In the genomic region with DNA sequence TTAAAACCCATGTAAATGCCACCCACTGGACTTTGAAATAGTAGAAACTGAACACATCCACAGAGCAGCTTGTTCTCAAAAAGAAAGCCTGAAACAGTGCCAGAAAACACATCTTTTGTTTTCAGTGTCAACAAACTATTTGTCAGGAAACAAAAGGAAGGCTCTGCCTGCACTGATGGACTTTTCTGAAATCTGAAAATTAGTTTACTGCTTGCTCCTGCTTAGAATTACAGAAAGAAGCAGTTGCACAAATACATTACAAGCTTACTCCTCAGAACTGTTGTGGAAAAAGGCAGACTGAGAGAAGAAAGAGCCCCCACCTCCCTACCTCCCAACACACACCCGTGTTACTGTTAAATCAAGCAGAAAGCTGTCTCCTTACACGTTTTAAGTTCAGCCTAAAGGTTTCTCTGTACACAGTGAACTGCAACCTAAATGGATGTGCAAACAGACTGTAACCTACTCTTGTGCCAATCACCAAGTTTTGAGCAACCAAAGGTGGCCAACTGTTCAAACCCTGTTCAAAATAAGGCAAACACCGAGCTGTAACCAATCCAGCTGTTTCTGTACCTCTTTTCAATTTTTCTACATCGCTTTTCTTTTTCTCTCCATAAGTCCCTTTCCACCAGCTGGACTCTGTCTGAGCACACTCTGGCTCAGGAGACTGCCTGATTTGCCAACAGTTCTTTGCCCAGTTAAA, we compare ENCODE assay signal across 12 cellular contexts. TPM values are rescaled to one million over a fixed set of nuclear protein-coding genes. Genes with fewer than 3 reads are reported as not detected.
DNase-seq lines count a peak whose midpoint lies in the region; ATAC-seq and TF ChIP-seq lines count a peak whose summit lies in the region.
"Had no signal": no experiment of that assay in that cellular context is flagged by ENCODE, and none has a peak within 500 bp of the region (broad histone marks: within the 10 kb centered on the region; RNA-seq: fewer than 3 reads in every experiment).

No MANE protein-coding gene starts in this region.

- H3K27ac Mint-ChIP-seq in endothelial cell (ENCODE audit: unreplicated experiment) = no peak overlapping the region

- no peaks in the 10 kb centered on the region for H3K4me1 Mint-ChIP-seq in endothelial cell (ENCODE audit: unreplicated experiment)
- H3K4me1 Mint-ChIP-seq: CD8-positive, alpha-beta memory T cell had no signal

- no peaks in the 10 kb centered on the region for H3K9me3 Mint-ChIP-seq in endothelial cell (ENCODE audit: unreplicated experiment)
- H3K9me3 Mint-ChIP-seq: CD8-positive, alpha-beta memory T cell had no signal

- TF ChIP-seq CTCF in RWPE2 (IDR thresholded peaks at IDR 0.05; ENCODE audit: poor library complexity, severe bottlenecking) (no peak), endothelial cell (IDR thresholded peaks at IDR 0.05; ENCODE audit: unreplicated experiment) (no peak)

- no peak overlapping the region for H3K4me3 Mint-ChIP-seq in endothelial cell (ENCODE audit: unreplicated experiment)
- H3K4me3 Mint-ChIP-seq: CD8-positive, alpha-beta memory T cell had no signal

- no peak overlapping the region for H3K27ac ChIP-seq in RWPE2 (ENCODE audit: poor library complexity, severe bottlenecking)
- H3K27ac ChIP-seq: spleen had no signal

- ATAC-seq in GM21529 (IDR thresholded peaks at IDR 0.05; ENCODE audit: unreplicated experiment) (peak; percentile 23), RWPE2 (ENCODE audit: low read depth) (peak; percentile 17; the same call in 1 of the 3 replicates), left colon (peak; percentile 25), HG02938 (IDR thresholded peaks at IDR 0.05; ENCODE audit: unreplicated experiment) (no peak)
- ATAC-seq: HCT116 had no signal

- no peaks in the 10 kb centered on the region for H3K9me3 ChIP-seq in RWPE2 (ENCODE audit: severe bottlenecking)
- H3K9me3 ChIP-seq: spleen had no signal

- no peak overlapping the region for H3K4me3 ChIP-seq in RWPE2 (ENCODE audit: severe bottlenecking)
- H3K4me3 ChIP-seq: spleen had no signal

- DNase-seq in AG08396 (ENCODE audit: low spot score) = peak; percentile 11
- DNase-seq in RWPE2 (ENCODE audit: low spot score) = no peak
- no peak for DNase-seq in left colon
- no peak for DNase-seq in LoVo (ENCODE audit: low spot score)
- DNase-seq in endothelial cell (ENCODE audit: low spot score) = no peak
- DNase-seq in kidney tubule cell (ENCODE audit: low spot score) = no peak
- DNase-seq: CD8-positive, alpha-beta memory T cell; NCI-H510A treated with DMSO at 0.1 percent for 48 hours; spleen had no signal

- H3K36me3 Mint-ChIP-seq in endothelial cell (ENCODE audit: low read depth, unreplicated experiment) = no peaks in the 10 kb centered on the region
- H3K36me3 Mint-ChIP-seq: CD8-positive, alpha-beta memory T cell had no signal

- no peaks in the 10 kb centered on the region for H3K27me3 Mint-ChIP-seq in endothelial cell (ENCODE audit: unreplicated experiment)

- no peaks in the 10 kb centered on the region for H3K36me3 ChIP-seq in RWPE2 (ENCODE audit: low read depth)
- H3K36me3 ChIP-seq: spleen had no signal

- no peaks in the 10 kb centered on the region for H3K27me3 ChIP-seq in RWPE2 (ENCODE audit: insufficient read depth, poor library complexity, severe bottlenecking)
- H3K27me3 ChIP-seq: spleen had no signal

- intact Hi-C loops in left colon (cut with DNase I, micrococcal nuclease) = no loop called here

- peaks cover 39% of the 10 kb centered on the region for H3K4me1 ChIP-seq in RWPE2 (ENCODE audit: insufficient read depth, poor library complexity, severe bottlenecking)

RNA-seq across cellular contexts. Expression of a gene that starts 43.7 kb away (rescaled TPM):
- 10 to 100 TPM; 22.6 to 27.6 TPM for total RNA-seq in left colon
- total RNA-seq in endothelial cell (ENCODE audit: unreplicated experiment) = 0.08 TPM

Comparison
In these comparisons a context has a peak if more than half of its experiments do, and no peak if none do; other contexts are left out.
1. RNA of a gene that starts 43.7 kb away (total RNA-seq): 22.6 to 27.6 TPM in left colon; 0.08 TPM in endothelial cell (single experiment); every median in the first group is over 10 times any median in the second.